ENCODE assay signal across 8 cellular contexts in the genomic region with DNA sequence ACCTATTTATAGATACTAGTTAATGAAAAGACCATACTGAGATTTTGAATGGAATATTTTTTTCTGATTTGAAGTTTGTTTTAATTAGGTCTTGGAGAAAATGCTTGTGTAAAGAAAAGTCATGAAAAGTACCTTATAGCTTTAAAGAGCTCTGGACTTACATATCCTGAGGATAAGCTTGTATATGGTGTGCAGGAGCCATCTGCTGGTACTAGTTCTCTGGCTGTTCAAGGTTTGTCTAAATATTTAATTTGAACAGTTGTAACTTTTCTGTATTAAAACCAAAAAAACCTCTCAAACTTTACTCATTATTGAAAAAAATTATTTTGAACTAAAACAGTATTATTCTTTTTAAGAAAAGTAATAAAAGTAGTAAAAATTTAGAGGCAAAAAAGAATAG. TPM values are rescaled to one million over a fixed set of nuclear protein-coding genes. Genes with fewer than 3 reads are reported as not detected.
DNase-seq lines count a peak whose midpoint lies in the region; ATAC-seq and TF ChIP-seq lines count a peak whose summit lies in the region.

No MANE protein-coding gene starts in this region.

- peak overlapping the region; percentile 83 for H3K27ac Mint-ChIP-seq in nephron progenitor cell

- H3K4me3 Mint-ChIP-seq in nephron progenitor cell: no peak overlapping the region

- TF ChIP-seq POLR2A in ovary (IDR thresholded peaks at IDR 0.05): no peak

- no peaks in the 10 kb centered on the region for H3K4me1 Mint-ChIP-seq in nephron progenitor cell

- H3K4me1 ChIP-seq in ovary (ENCODE audit: insufficient read depth): no peaks in the 10 kb centered on the region

- intact Hi-C loops in ovary (cut with DNase I): no loop called here

- DNase-seq in GF-D8 (lab: John Stamatoyannopoulos, UW) (peak; percentile 15), M059J (ENCODE audit: low read depth) (peak; percentile 7), choroid plexus epithelial cell (ENCODE audit: low read depth) (peak; percentile 72), nephron progenitor cell (no peak), ovary (no peak)
- no peak for DNase-seq in stimulated activated CD4-positive, alpha-beta T cell treated with anti-CD3 and anti-CD28 coated beads, Interleukin-2, amount 100 ng/mL, for 24 hours

- no peak overlapping the region for H3K4me3 ChIP-seq in choroid plexus epithelial cell (ENCODE audit: low read depth, low read length)
- no peak overlapping the region for H3K4me3 ChIP-seq in ovary

- TF ChIP-seq EP300 in ovary (IDR thresholded peaks at IDR 0.05): no peak

- H3K27me3 Mint-ChIP-seq in nephron progenitor cell (ENCODE audit: low read depth, poor library complexity): no peaks in the 10 kb centered on the region

- no peaks in the 10 kb centered on the region for H3K9me3 Mint-ChIP-seq in nephron progenitor cell

- ATAC-seq in GM19455 (IDR thresholded peaks at IDR 0.05; ENCODE audit: unreplicated experiment) (no peak), HG03135 (IDR thresholded peaks at IDR 0.05; ENCODE audit: unreplicated experiment) (no peak)

- TF ChIP-seq CTCF in choroid plexus epithelial cell (conservative IDR thresholded peaks at IDR 0.05; ENCODE audit: low read depth, low read length) (peak; percentile 55), nephron progenitor cell (IDR thresholded peaks at IDR 0.05) (no peak), ovary (IDR thresholded peaks at IDR 0.05) (no peak)

- no peaks in the 10 kb centered on the region for H3K36me3 ChIP-seq in ovary

- no peaks in the 10 kb centered on the region for H3K27me3 ChIP-seq in ovary

- peaks cover 31% of the 10 kb centered on the region for H3K36me3 Mint-ChIP-seq in nephron progenitor cell (ENCODE audit: low read depth)

- H3K27ac ChIP-seq in ovary: no peak overlapping the region

- no peaks in the 10 kb centered on the region for H3K9me3 ChIP-seq in ovary

RNA-seq across cellular contexts. Expression of gene UBR3, which starts 50.2 kb away (rescaled TPM):
- total RNA-seq in M059J (2014; rRNA removed; shearing (Covaris generic)): 7.6 and 15.3 TPM in 2 replicates
- total RNA-seq in ovary: 10 to 100 TPM; 33.1 to 63.4 (median 48.3) TPM
- 10 to 100 TPM; 13.6 to 18.2 TPM for polyA plus RNA-seq in ovary

RNA-seq across cellular contexts. Expression of gene METTL5, which starts 52.7 kb away (rescaled TPM):
- total RNA-seq in M059J (2014; rRNA removed; shearing (Covaris generic)): 89.6 and 92.4 TPM in 2 replicates
- 10 to 100 TPM; 19.9 to 44.0 (median 26.4) TPM for total RNA-seq in ovary
- polyA plus RNA-seq in ovary: 10 to 100 TPM; 36.0 to 40.3 TPM

Comparison
In these comparisons a context has a peak if more than half of its experiments do, and no peak if none do; other contexts are left out.
1. DNase-seq: peak in GF-D8 (single experiment), M059J (single experiment) and choroid plexus epithelial cell (single experiment); none in nephron progenitor cell (single experiment), ovary (0 of 5) and stimulated activated CD4-positive, alpha-beta T cell treated with anti-CD3 and anti-CD28 coated beads, Interleukin-2, amount 100 ng/mL, for 24 hours (0 of 2).